15 cellular contexts compared by ENCODE assay signal in genomic region chr15:98730860-98731711, GRCh38.
DNase-seq lines count a peak whose midpoint lies in the region; ATAC-seq and TF ChIP-seq lines count a peak whose summit lies in the region.
"Had no signal": no experiment of that assay in that cellular context is flagged by ENCODE, and none has a peak within 500 bp of the region (broad histone marks: within the 10 kb centered on the region; RNA-seq: fewer than 3 reads in every experiment).

No MANE protein-coding gene starts in this region.

- H4K20me1 ChIP-seq in BLaER1 treated with 17β-estradiol and CSF1 and Interleukin-3, amounts not matched to agents 10 nM and 100 nM = peaks cover 70 to 100% (median 99%) of the 10 kb centered on the region in 11 experiments
- no peaks in the 10 kb centered on the region for H4K20me1 ChIP-seq in Loucy (ENCODE audit: insufficient read depth, low read length, poor library complexity, severe bottlenecking)

- H3K4me3 ChIP-seq in BLaER1 treated with 17β-estradiol and CSF1 and Interleukin-3, amounts not matched to agents 10 nM and 100 nM = no peak overlapping the region
- H3K4me3 ChIP-seq in Loucy (ENCODE audit: low read length, poor library complexity, severe bottlenecking) (peak overlapping the region; percentile 38), gastrocnemius medialis (no peak overlapping the region)

- ATAC-seq in gastrocnemius medialis (no peak), GM19463 (IDR thresholded peaks at IDR 0.05; ENCODE audit: unreplicated experiment) (no peak)

- intact Hi-C loops in gastrocnemius medialis (cut with DNase I; ENCODE audit: low total_unique reads) = no loop called here

- H3K9ac ChIP-seq in BLaER1 treated with 17β-estradiol and CSF1 and Interleukin-3, amounts not matched to agents 10 nM and 100 nM = no peak overlapping the region; a peak in 1 of 22 replicates
- peak overlapping the region; percentile 51 for H3K9ac ChIP-seq in Loucy (ENCODE audit: low read depth, low read length, poor library complexity, severe bottlenecking)

- H3K27me3 ChIP-seq in BLaER1 treated with 17β-estradiol and CSF1 and Interleukin-3, amounts not matched to agents 10 nM and 100 nM = no peaks in the 10 kb centered on the region
- H3K27me3 ChIP-seq in Loucy (ENCODE audit: insufficient read depth, low read length, poor library complexity, severe bottlenecking) = no peaks in the 10 kb centered on the region
- H3K27me3 ChIP-seq in gastrocnemius medialis = no peaks in the 10 kb centered on the region

- H3K9me2 ChIP-seq in Loucy (replicated peaks; ENCODE audit: low read depth, low read length) = no peaks in the 10 kb centered on the region

- H3K36me3 ChIP-seq in BLaER1 treated with 17β-estradiol and CSF1 and Interleukin-3, amounts not matched to agents 10 nM and 100 nM = peaks cover under 1 to 82% (median 30%) of the 10 kb centered on the region in 11 experiments; a peak in 18 of 22 replicates
- H3K36me3 ChIP-seq in Loucy (ENCODE audit: insufficient read depth, low read length) (no peaks in the 10 kb centered on the region), gastrocnemius medialis (no peaks in the 10 kb centered on the region)

- H3F3A ChIP-seq in Loucy (ENCODE audit: low read depth) = no peaks in the 10 kb centered on the region

- no peak overlapping the region for H2AFZ ChIP-seq in Loucy (ENCODE audit: low read length)

- TF ChIP-seq CTCF in Loucy (conservative IDR thresholded peaks at IDR 0.05; ENCODE audit: low read length) (no peak), gastrocnemius medialis (IDR thresholded peaks at IDR 0.05 in 4 of 5, conservative IDR thresholded peaks at IDR 0.05 in 1 of 5) (no peak)

- no peak for TF ChIP-seq POLR2A in gastrocnemius medialis (IDR thresholded peaks at IDR 0.05)

- H3K27ac ChIP-seq in BLaER1 treated with 17β-estradiol and CSF1 and Interleukin-3, amounts not matched to agents 10 nM and 100 nM = peak overlapping the region in 2 of 11 experiments; percentile 15 to 22; a peak in 1 of 22 replicates
- H3K27ac ChIP-seq in gastrocnemius medialis = peak overlapping the region in 3 of 4 donors; percentile 26 to 53 (median 48)

- in situ Hi-C loops in gastrocnemius medialis (cut with MboI; ENCODE audit: low sequenced_read_pairs in 4 of 4) = no loop called here

- H3K79me2 ChIP-seq in Loucy (ENCODE audit: insufficient read depth, low read length) = peaks cover 96% of the 10 kb centered on the region

- DNase-seq in glomerular visceral epithelial cell (ENCODE audit: extremely low spot score) (peak; percentile 75), gastrocnemius medialis (no peak), SHP77 treated with DMSO at 0.1 percent for 48 hours (lab: John Stamatoyannopoulos, UW) (no peak)
- no peak for DNase-seq in activated CD8-positive, alpha-beta memory T cell treated with anti-CD3 and anti-CD28 coated beads, Interleukin-2, amount 50 U/mL, for 48 hours
- DNase-seq: activated CD4-positive, alpha-beta T cell treated with anti-CD3 and anti-CD28 coated beads, Interleukin-2, amount 50 U/mL, for 4 hours; activated naive CD4-positive, alpha-beta T cell treated with Interleukin-2 at 50 U/mL for 16 hours; anterior cingulate cortex; hippocampal formation; islet precursor cell; NCI-H1930; NCI-H510A; nephron progenitor cell had no signal

- peak overlapping the region; percentile 32 to 82 (median 59) for H3K4me2 ChIP-seq in BLaER1 treated with 17β-estradiol and CSF1 and Interleukin-3, amounts not matched to agents 10 nM and 100 nM
- H3K4me2 ChIP-seq in Loucy (ENCODE audit: low read depth, low read length, poor library complexity, severe bottlenecking) = peak overlapping the region; percentile 67

- peaks cover 65 to 91% (median 87%) of the 10 kb centered on the region in 10 experiments for H3K4me1 ChIP-seq in BLaER1 treated with 17β-estradiol and CSF1 and Interleukin-3, amounts not matched to agents 10 nM and 100 nM
- H3K4me1 ChIP-seq in Loucy (ENCODE audit: insufficient read depth, low read length, poor library complexity, severe bottlenecking) (peaks cover 60% of the 10 kb centered on the region), gastrocnemius medialis (peaks cover 56 to 70% of the 10 kb centered on the region in 2 donors)

- H3K9me3 ChIP-seq in BLaER1 treated with 17β-estradiol and CSF1 and Interleukin-3, amounts not matched to agents 10 nM and 100 nM (replicated peaks in 1 of 11) = peaks cover 0 to 16% (median 0%) of the 10 kb centered on the region in 11 experiments; a peak in 4 of 22 replicates
- H3K9me3 ChIP-seq in Loucy (ENCODE audit: insufficient read depth, low read depth, low read length) (no peaks in the 10 kb centered on the region), gastrocnemius medialis (no peaks in the 10 kb centered on the region)
